ENCODE assay signal across 8 cellular contexts in genomic region chr17:37406635-37407455, GRCh38. TPM values are rescaled to one million over a fixed set of nuclear protein-coding genes. Genes with fewer than 3 reads are reported as not detected.
DNase-seq lines count a peak whose midpoint lies in the region; ATAC-seq lines count a peak whose summit lies in the region.

Gene ACACA (minus strand): TSS chr17:37406836. CDS start chr17:37406299, 537 bp downstream.
Gene TADA2A (plus strand): TSS chr17:37406886. CDS start chr17:37411366, 4,480 bp downstream.

- CTCF ChIA-PET in activated CD4-positive, alpha-beta T cell treated with anti-CD3 and anti-CD28 coated beads for 36 hours (lab: Charles Lee) = interaction anchor here (0.6 to 1.9 kb wide), 4 partner anchors 12 to 34 kb away, joined by 3 to 5 read pairs (median 3); no protein-coding TSS in a partner anchor

- peak within 1 kb of the TSS; percentile 98 for H3K27ac Mint-ChIP-seq in activated CD4-positive, alpha-beta T cell treated with anti-CD3 and anti-CD28 coated beads for 36 hours

- ATAC-seq in GM18909 (IDR thresholded peaks at IDR 0.05; ENCODE audit: poor library complexity, unreplicated experiment) = peak; percentile 86
- peak; percentile 81 for ATAC-seq in HG03139 (IDR thresholded peaks at IDR 0.05; ENCODE audit: unreplicated experiment)
- peak; percentile 93 for ATAC-seq in activated CD4-positive, alpha-beta T cell treated with anti-CD3 and anti-CD28 coated beads for 36 hours
- ATAC-seq in left colon = peak; percentile 89

- no peaks in the 10 kb centered on the region for H3K9me3 Mint-ChIP-seq in activated CD4-positive, alpha-beta T cell treated with anti-CD3 and anti-CD28 coated beads for 36 hours (ENCODE audit: low read depth)

- POLR2A ChIA-PET in activated CD4-positive, alpha-beta T cell treated with anti-CD3 and anti-CD28 coated beads for 36 hours (lab: Charles Lee) = interaction anchor here (0.6 to 1.1 kb wide), 3 partner anchors 15 to 84 kb away, joined by 3 read pairs; no protein-coding TSS in a partner anchor

- intact Hi-C loops in activated CD4-positive, alpha-beta T cell treated with anti-CD3 and anti-CD28 coated beads for 36 hours (cut with DNase I, micrococcal nuclease) = loop anchor here (1.0 to 5.0 kb wide), 10 partner anchors 23 to 1295 kb away; partner anchors contain the start of genes SYNRG (in 2 of the 2), AATF (in 1 of the 2), DUSP14 (in 1 of the 2) and GGNBP2 (in 1 of the 2)
- intact Hi-C loops in left colon (cut with DNase I, micrococcal nuclease) = no loop called here

- H3K27ac ChIP-seq in cingulate gyrus (ENCODE audit: low read depth, low read length) = peak within 1 kb of the TSS; percentile 88

- H3K27me3 Mint-ChIP-seq in activated CD4-positive, alpha-beta T cell treated with anti-CD3 and anti-CD28 coated beads for 36 hours = no peaks in the 10 kb centered on the region

- H3K36me3 Mint-ChIP-seq in activated CD4-positive, alpha-beta T cell treated with anti-CD3 and anti-CD28 coated beads for 36 hours (ENCODE audit: low read depth) = peaks cover 45% of the 10 kb centered on the region

- peak within 1 kb of the TSS; percentile 99 for H3K4me3 Mint-ChIP-seq in activated CD4-positive, alpha-beta T cell treated with anti-CD3 and anti-CD28 coated beads for 36 hours

- peaks cover 46% of the 10 kb centered on the region for H3K4me1 Mint-ChIP-seq in activated CD4-positive, alpha-beta T cell treated with anti-CD3 and anti-CD28 coated beads for 36 hours

- peak; percentile 97 for DNase-seq in AG08395 (ENCODE audit: low spot score)
- DNase-seq in NCI-H345 treated with DMSO at 0.1 percent for 48 hours (lab: John Stamatoyannopoulos, UW; ENCODE audit: unreplicated experiment) = peak; percentile 54
- DNase-seq in activated CD4-positive, alpha-beta T cell treated with anti-CD3 and anti-CD28 coated beads for 36 hours = peak; percentile 88
- peak; percentile 77 to 83 for DNase-seq in left colon
- DNase-seq in stimulated activated CD4-positive, alpha-beta T cell treated with anti-CD3 and anti-CD28 coated beads, Interleukin-1b, Interleukin-23, amount 100 ng/mL, for 4 hours (ENCODE audit: low read depth in 2 of 2) = peak; percentile 54 to 78

RNA-seq across cellular contexts. Expression of gene ACACA, which starts in this region (rescaled TPM):
- 10 to 100 TPM; 57.2 to 61.1 TPM for total RNA-seq in activated CD4-positive, alpha-beta T cell treated with anti-CD3 and anti-CD28 coated beads for 36 hours
- 10 to 100 TPM; 47.8 to 72.1 TPM for total RNA-seq in left colon

RNA-seq across cellular contexts. Expression of gene TADA2A, which starts in this region (rescaled TPM):
- 10 to 100 TPM; 29.9 to 32.9 TPM for total RNA-seq in activated CD4-positive, alpha-beta T cell treated with anti-CD3 and anti-CD28 coated beads for 36 hours
- total RNA-seq in left colon = 10 to 100 TPM; 19.7 to 24.2 TPM

Comparison
In these comparisons a context has a peak if more than half of its experiments do, and no peak if none do; other contexts are left out.
1. Peak in every context shown above with its lines: DNase-seq, ATAC-seq and H3K27ac ChIP-seq.
2. intact Hi-C loops: an anchor here in activated CD4-positive, alpha-beta T cell treated with anti-CD3 and anti-CD28 coated beads for 36 hours (1.0 to 5.0 kb wide); none called in left colon.